8 cellular contexts compared by ENCODE assay signal in genomic region chr2:177296047-177296446, GRCh38. TPM values are rescaled to one million over a fixed set of nuclear protein-coding genes. Genes with fewer than 3 reads are reported as not detected.
DNase-seq lines count a peak whose midpoint lies in the region; ATAC-seq, FAIRE-seq and TF ChIP-seq lines count a peak whose summit lies in the region.

No MANE protein-coding gene starts in this region.

- dilution Hi-C loops in keratinocyte (cut with MboI; ENCODE audit: extremely low pct_ligation_motif_present, low sequenced_read_pairs), result no loop called here

- no peak overlapping the region for H3K27ac ChIP-seq in keratinocyte (ENCODE audit: control insufficient read depth, insufficient read depth, low read length)

- H3K9me3 ChIP-seq in adipocyte (ENCODE audit: control insufficient read depth, low read length) (no peaks in the 10 kb centered on the region), keratinocyte (ENCODE audit: control insufficient read depth, low read depth, low read length) (no peaks in the 10 kb centered on the region)

- peak overlapping the region; percentile 11 for H2AFZ ChIP-seq in keratinocyte (ENCODE audit: control insufficient read depth, low read length)

- no peaks in the 10 kb centered on the region for H3K36me3 ChIP-seq in adipocyte (ENCODE audit: control insufficient read depth, insufficient read depth, low read length, severe bottlenecking)
- no peaks in the 10 kb centered on the region for H3K36me3 ChIP-seq in keratinocyte (ENCODE audit: control insufficient read depth in 2 of 2, extremely low read depth in 1 of 2, insufficient read depth in 2 of 2, low read length in 2 of 2)

- peak; percentile 38 for DNase-seq in GF-D8 (lab: John Stamatoyannopoulos, UW)
- DNase-seq in adipocyte (ENCODE audit: low read depth), result peak; percentile 62
- no peak for DNase-seq in keratinocyte (ENCODE audit: low read depth, low spot score)
- DNase-seq in stimulated activated CD4-positive, alpha-beta T cell treated with anti-CD3 and anti-CD28 coated beads, Interleukin-4, amount 100 ng/mL, for 4 hours, result no peak

- no peaks in the 10 kb centered on the region for H3K9me1 ChIP-seq in keratinocyte (ENCODE audit: control insufficient read depth, extremely low read depth, insufficient read depth, low read length)

- H3K9ac ChIP-seq in adipocyte (ENCODE audit: low read length) (peak overlapping the region; percentile 80), keratinocyte (ENCODE audit: control insufficient read depth, extremely low read depth, insufficient read depth, low read length) (no peak overlapping the region)

- FAIRE-seq in keratinocyte (lab: Jason Lieb, UNC), result no peak

- H3K4me1 ChIP-seq in adipocyte (ENCODE audit: control insufficient read depth, insufficient read depth, low read length) (peaks cover 16% of the 10 kb centered on the region), keratinocyte (ENCODE audit: control insufficient read depth, extremely low read depth, insufficient read depth, low read length) (no peaks in the 10 kb centered on the region)

- no peaks in the 10 kb centered on the region for H4K20me1 ChIP-seq in keratinocyte (ENCODE audit: control insufficient read depth, extremely low read depth, insufficient read depth, low read length)

- peak overlapping the region; percentile 68 for H3K4me3 ChIP-seq in adipocyte (ENCODE audit: low read length)
- H3K4me3 ChIP-seq in keratinocyte (ENCODE audit: control insufficient read depth in 2 of 3, extremely low read depth in 1 of 3, insufficient read depth in 2 of 3, low read depth in 1 of 3, low read length in 3 of 3), result no peak overlapping the region

- H3K79me2 ChIP-seq in keratinocyte (ENCODE audit: control insufficient read depth, insufficient read depth, low read length), result no peaks in the 10 kb centered on the region

- peak; percentile 35 for ATAC-seq in HG03442 (IDR thresholded peaks at IDR 0.05; ENCODE audit: unreplicated experiment)
- no peak for ATAC-seq in HG03139 (IDR thresholded peaks at IDR 0.05; ENCODE audit: unreplicated experiment)
- no peak for ATAC-seq in HG02852 (IDR thresholded peaks at IDR 0.05; ENCODE audit: unreplicated experiment)
- ATAC-seq in HG03097 (IDR thresholded peaks at IDR 0.05; ENCODE audit: low FRiP score, unreplicated experiment), result no peak

- no peaks in the 10 kb centered on the region for H3K27me3 ChIP-seq in adipocyte (replicated peaks; ENCODE audit: control insufficient read depth, insufficient read depth, low read length)
- H3K27me3 ChIP-seq in keratinocyte (ENCODE audit: control insufficient read depth, extremely low read depth, insufficient read depth, low read length), result no peaks in the 10 kb centered on the region

- H3K4me2 ChIP-seq in keratinocyte (ENCODE audit: control insufficient read depth, extremely low read depth, insufficient read depth, low read depth, low read length), result no peak overlapping the region

- TF ChIP-seq CTCF in keratinocyte (optimal IDR thresholded peaks at IDR 0.05 in 1 of 3, IDR thresholded peaks at IDR 0.05 in 1 of 3, conservative IDR thresholded peaks at IDR 0.05 in 1 of 3; ENCODE audit: extremely low read depth in 1 of 3, insufficient read depth in 2 of 3, low read length in 3 of 3), result peak in 2 of 3 experiments; percentile 21 to 38

RNA-seq across cellular contexts. Expression of gene NFE2L2, which starts 31.5 kb away (rescaled TPM):
- 148 to 209 TPM (median 177 TPM) in 3 replicates for polyA plus RNA-seq in keratinocyte
- 270 TPM for polyA plus RNA-seq in keratinocyte (2011; ENCODE audit: low read depth)
- 125 and 255 TPM in 2 replicates for polyA plus RNA-seq in keratinocyte (2011; cell fraction: cytosol; rRNA removed)
- 188 and 209 TPM in 2 replicates for polyA plus RNA-seq in keratinocyte (2011; cell fraction: nucleus; rRNA removed)
- polyA plus RNA-seq in keratinocyte (2012; ENCODE audit: low replicate concordance), result 73.8 and 149 TPM in 2 replicates
- 111 to 217 TPM (median 195 TPM) in 3 replicates for polyA minus RNA-seq in keratinocyte
- 156 TPM for polyA minus RNA-seq in keratinocyte (2011; cell fraction: cytosol; rRNA and poly(A)+ RNA removed)
- 72.8 and 148 TPM in 2 replicates for polyA minus RNA-seq in keratinocyte (2011; cell fraction: nucleus; rRNA and poly(A)+ RNA removed)

Comparison
In these comparisons a context has a peak if more than half of its experiments do, and no peak if none do; other contexts are left out.
1. DNase-seq: peak in GF-D8 (single experiment) and adipocyte (single experiment); none in keratinocyte (single experiment) and stimulated activated CD4-positive, alpha-beta T cell treated with anti-CD3 and anti-CD28 coated beads, Interleukin-4, amount 100 ng/mL, for 4 hours (0 of 2).